ENCODE assay signal across 17 cellular contexts in the genomic region with DNA sequence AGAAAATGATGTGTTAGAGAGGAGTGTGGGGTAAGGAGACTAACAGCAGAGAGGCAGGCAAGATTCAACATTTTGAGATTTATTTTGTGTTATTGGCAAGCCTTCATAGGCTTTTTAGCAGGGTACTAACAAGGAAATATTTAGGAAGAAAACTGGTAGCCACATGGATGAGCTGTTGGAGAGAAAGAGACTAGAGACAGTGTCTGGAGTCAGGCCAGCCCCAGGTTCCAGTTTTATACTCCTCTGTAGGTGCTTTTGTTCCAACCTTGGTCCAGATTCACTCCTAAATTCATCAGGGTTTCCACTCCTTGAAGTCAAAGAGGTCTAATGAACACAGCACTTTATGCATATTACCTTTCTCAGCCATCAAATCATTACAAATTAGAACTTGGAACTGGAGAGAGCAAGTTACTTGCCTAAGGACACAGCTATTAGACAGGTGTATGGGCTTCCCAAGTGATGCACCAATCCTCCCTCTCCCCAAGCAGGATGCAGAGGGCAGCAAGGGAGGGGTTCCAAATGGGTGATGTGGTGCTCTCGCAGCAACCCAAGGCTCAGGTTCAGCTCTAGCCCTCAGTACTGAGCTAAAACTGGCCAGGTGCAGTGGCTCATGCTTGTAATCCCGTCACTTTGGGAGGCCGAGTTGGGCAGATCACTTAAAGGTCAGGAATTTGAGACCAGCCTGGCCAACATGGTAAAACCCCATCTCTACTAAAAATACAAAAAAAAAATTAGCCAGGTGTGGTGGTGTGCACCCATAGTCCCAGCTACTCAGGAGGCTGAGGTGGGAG. TPM values are rescaled to one million over a fixed set of nuclear protein-coding genes. Genes with fewer than 3 reads are reported as not detected.
DNase-seq lines count a peak whose midpoint lies in the region; TF ChIP-seq lines count a peak whose summit lies in the region.
"Had no signal": no experiment of that assay in that cellular context is flagged by ENCODE, and none has a peak within 500 bp of the region (broad histone marks: within the 10 kb centered on the region; RNA-seq: fewer than 3 reads in every experiment).

No MANE protein-coding gene starts in this region.

- H3K27me3 ChIP-seq in Peyer's patch (no peaks in the 10 kb centered on the region), dorsolateral prefrontal cortex (peaks cover 0 to 3% (median 0%) of the 10 kb centered on the region in 45 donors), H7 (ENCODE audit: control insufficient read depth, insufficient read depth, low read length) (no peaks in the 10 kb centered on the region)
- H3K27me3 ChIP-seq: BLaER1 treated with 17β-estradiol and CSF1 and Interleukin-3, amounts not matched to agents 10 nM and 100 nM; cardiac muscle cell had no signal

- intact Hi-C loops in dorsolateral prefrontal cortex (cut with DNase I): no loop called here

- no peak for TF ChIP-seq CTCF in Peyer's patch (IDR thresholded peaks at IDR 0.05)
- TF ChIP-seq CTCF in dorsolateral prefrontal cortex (IDR thresholded peaks at IDR 0.05 in 54 of 56, conservative IDR thresholded peaks at IDR 0.05 in 2 of 56; ENCODE audit: low read depth in 1 of 56, partially characterized antibody in 56 of 56): no peak

- no peaks in the 10 kb centered on the region for H3K9me3 ChIP-seq in Peyer's patch

- H3K4me3 ChIP-seq in Peyer's patch (no peak overlapping the region), dorsolateral prefrontal cortex (no peak overlapping the region), H7 (ENCODE audit: insufficient read depth, low read depth, low read length) (no peak overlapping the region)
- H3K4me3 ChIP-seq: BLaER1 treated with 17β-estradiol and CSF1 and Interleukin-3, amounts not matched to agents 10 nM and 100 nM; cardiac muscle cell had no signal

- no peaks in the 10 kb centered on the region for H3K4me1 ChIP-seq in Peyer's patch

- TF ChIP-seq POLR2A in Peyer's patch (IDR thresholded peaks at IDR 0.05): no peak

- H3K27ac ChIP-seq in Peyer's patch: no peak overlapping the region
- H3K27ac ChIP-seq in dorsolateral prefrontal cortex: no peak overlapping the region
- H3K27ac ChIP-seq: BLaER1 treated with 17β-estradiol and CSF1 and Interleukin-3, amounts not matched to agents 10 nM and 100 nM; cardiac muscle cell had no signal

- H3K36me3 ChIP-seq in Peyer's patch (no peaks in the 10 kb centered on the region), H7 (replicated peaks; ENCODE audit: control insufficient read depth, insufficient read depth, low read length) (no peaks in the 10 kb centered on the region)
- H3K36me3 ChIP-seq: BLaER1 treated with 17β-estradiol and CSF1 and Interleukin-3, amounts not matched to agents 10 nM and 100 nM; cardiac muscle cell had no signal

- DNase-seq in activated CD8-positive, alpha-beta memory T cell treated with anti-CD3 and anti-CD28 coated beads for 24 hours: peak; percentile 47
- DNase-seq in activated CD8-positive, alpha-beta memory T cell treated with anti-CD3 and anti-CD28 coated beads, Interleukin-2, amount 50 U/mL, for 48 hours: no peak
- DNase-seq in Peyer's patch: peak; percentile 9 to 43 (median 36)
- peak in 6 of 10 donors; percentile 7 to 56 (median 30) for DNase-seq in dorsolateral prefrontal cortex
- DNase-seq in stimulated activated CD8-positive, alpha-beta memory T cell treated with anti-CD3 and anti-CD28 coated beads, Interleukin-4, amount 100 ng/mL, for 48 hours: peak; percentile 12
- DNase-seq in hypothalamus (lab: John Stamatoyannopoulos, UW): no peak
- no peak for DNase-seq in NCI-H146 treated with DMSO at 0.1 percent for 48 hours (lab: John Stamatoyannopoulos, UW; ENCODE audit: unreplicated experiment)
- no peak for DNase-seq in H7
- DNase-seq: activated gamma-delta T cell treated with Interleukin-2 at 50 U/mL for 16 hours, midbrain, NCI-H1417, NCI-H524, T-helper 9 cell had no signal

RNA-seq across cellular contexts. Expression of a gene that starts 40.9 kb away (rescaled TPM):
- 10 to 100 TPM in 3 of 4 donors, 1 to 10 TPM in 1; 6.6 to 79.9 (median 54.7) TPM for total RNA-seq in Peyer's patch
- 1 to 10 TPM in 66 of 120 experiments, under 1 TPM in 47, not detected in 7; 0.36 to 2.4 (median 1.1) TPM for total RNA-seq in dorsolateral prefrontal cortex
- total RNA-seq in H7 (2014; rRNA removed; shearing (Covaris generic)): 4.3 and 4.7 TPM in 2 replicates

RNA-seq across cellular contexts. Expression of a gene that starts 49.8 kb away (rescaled TPM):
- 1 to 10 TPM in 2 of 4 donors, not detected in 2; 1.5 to 1.9 TPM for total RNA-seq in Peyer's patch
- total RNA-seq in dorsolateral prefrontal cortex: under 1 TPM in 20 of 120 experiments, not detected in 100; 0.19 to 0.78 (median 0.32) TPM
- total RNA-seq in H7 (2014; rRNA removed; shearing (Covaris generic)): not detected in 2 replicates
- total RNA-seq: frontal cortex, skeletal muscle tissue had no signal

Comparison
In these comparisons a context has a peak if more than half of its experiments do, and no peak if none do; other contexts are left out.
1. DNase-seq: peak in activated CD8-positive, alpha-beta memory T cell treated with anti-CD3 and anti-CD28 coated beads for 24 hours (single experiment), Peyer's patch (3 of 3), dorsolateral prefrontal cortex (6 of 10) and stimulated activated CD8-positive, alpha-beta memory T cell treated with anti-CD3 and anti-CD28 coated beads, Interleukin-4, amount 100 ng/mL, for 48 hours (single experiment); none in activated CD8-positive, alpha-beta memory T cell treated with anti-CD3 and anti-CD28 coated beads, Interleukin-2, amount 50 U/mL, for 48 hours (single experiment), hypothalamus (0 of 51), NCI-H146 treated with DMSO at 0.1 percent for 48 hours (single experiment) and H7 (single experiment).